1 cellular context compared by ENCODE assay signal in the genomic region with DNA sequence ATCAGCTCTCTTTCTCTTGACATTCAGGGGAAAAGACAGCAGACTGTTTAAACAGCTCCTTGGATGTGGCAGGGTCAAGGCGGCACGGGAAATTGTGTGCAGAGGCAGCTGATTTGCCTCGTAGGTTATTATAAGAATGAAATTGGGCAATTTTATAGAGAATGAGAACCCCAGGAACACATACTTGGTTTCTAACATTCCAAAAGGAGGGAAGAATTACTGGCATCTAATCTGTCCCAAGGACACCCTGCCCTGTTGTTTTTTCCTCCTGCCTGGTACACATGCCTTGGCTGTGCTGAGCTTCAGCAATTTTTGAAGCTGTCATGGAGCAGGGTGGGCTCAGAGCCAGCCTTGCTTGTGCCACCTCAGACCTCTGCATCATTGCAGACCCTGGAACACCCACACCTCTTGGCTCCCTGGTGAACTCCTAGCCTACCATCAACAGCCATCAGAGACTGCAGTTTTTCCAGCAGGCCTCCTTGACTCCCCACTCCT.
TF ChIP-seq lines count a peak whose summit lies in the region.

No MANE protein-coding gene starts in this region.

TF ChIP-seq in HCT116, 20 proteins besides CTCF, POLR2A, EP300 and RAD21 (continued from another document):
- TF ChIP-seq, protein P1, sequence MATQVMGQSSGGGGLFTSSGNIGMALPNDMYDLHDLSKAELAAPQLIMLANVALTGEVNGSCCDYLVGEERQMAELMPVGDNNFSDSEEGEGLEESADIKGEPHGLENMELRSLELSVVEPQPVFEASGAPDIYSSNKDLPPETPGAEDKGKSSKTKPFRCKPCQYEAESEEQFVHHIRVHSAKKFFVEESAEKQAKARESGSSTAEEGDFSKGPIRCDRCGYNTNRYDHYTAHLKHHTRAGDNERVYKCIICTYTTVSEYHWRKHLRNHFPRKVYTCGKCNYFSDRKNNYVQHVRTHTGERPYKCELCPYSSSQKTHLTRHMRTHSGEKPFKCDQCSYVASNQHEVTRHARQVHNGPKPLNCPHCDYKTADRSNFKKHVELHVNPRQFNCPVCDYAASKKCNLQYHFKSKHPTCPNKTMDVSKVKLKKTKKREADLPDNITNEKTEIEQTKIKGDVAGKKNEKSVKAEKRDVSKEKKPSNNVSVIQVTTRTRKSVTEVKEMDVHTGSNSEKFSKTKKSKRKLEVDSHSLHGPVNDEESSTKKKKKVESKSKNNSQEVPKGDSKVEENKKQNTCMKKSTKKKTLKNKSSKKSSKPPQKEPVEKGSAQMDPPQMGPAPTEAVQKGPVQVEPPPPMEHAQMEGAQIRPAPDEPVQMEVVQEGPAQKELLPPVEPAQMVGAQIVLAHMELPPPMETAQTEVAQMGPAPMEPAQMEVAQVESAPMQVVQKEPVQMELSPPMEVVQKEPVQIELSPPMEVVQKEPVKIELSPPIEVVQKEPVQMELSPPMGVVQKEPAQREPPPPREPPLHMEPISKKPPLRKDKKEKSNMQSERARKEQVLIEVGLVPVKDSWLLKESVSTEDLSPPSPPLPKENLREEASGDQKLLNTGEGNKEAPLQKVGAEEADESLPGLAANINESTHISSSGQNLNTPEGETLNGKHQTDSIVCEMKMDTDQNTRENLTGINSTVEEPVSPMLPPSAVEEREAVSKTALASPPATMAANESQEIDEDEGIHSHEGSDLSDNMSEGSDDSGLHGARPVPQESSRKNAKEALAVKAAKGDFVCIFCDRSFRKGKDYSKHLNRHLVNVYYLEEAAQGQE (IDR thresholded peaks at IDR 0.05; ENCODE audit: low read depth), result no peak
- TF ChIP-seq ELF1 (IDR thresholded peaks at IDR 0.05; ENCODE audit: borderline replicate concordance, low read depth) (no peak), SIN3A (IDR thresholded peaks at IDR 0.05; ENCODE audit: low read depth) (no peak), CBX3 (IDR thresholded peaks at IDR 0.05; ENCODE audit: low read depth) (no peak), ZFX (IDR thresholded peaks at IDR 0.05) (no peak), FOSL1 (IDR thresholded peaks at IDR 0.05; ENCODE audit: low read depth) (no peak), EZH2 (IDR thresholded peaks at IDR 0.05) (no peak), SP1 (IDR thresholded peaks at IDR 0.05; ENCODE audit: low read depth) (no peak)
